Comparison of ENCODE assay signal across 1 cellular context in genomic region chr2:24521162-24521857, GRCh38.
TF ChIP-seq lines count a peak whose summit lies in the region.

No MANE protein-coding gene starts in this region.

TF ChIP-seq in endothelial cell of umbilical vein, 7 proteins besides CTCF, POLR2A, EP300 and RAD21:
- TF ChIP-seq MAX (IDR thresholded peaks at IDR 0.05; ENCODE audit: insufficient read depth, insufficient read length) (no peak), GATA2 (IDR thresholded peaks at IDR 0.05; ENCODE audit: insufficient read depth, insufficient read length, low read depth, low read length) (peak; percentile 13)
